Comparison of ENCODE assay signal across 8 cellular contexts in genomic region chr2:189179607-189179979, GRCh38. TPM values are rescaled to one million over a fixed set of nuclear protein-coding genes. Genes with fewer than 3 reads are reported as not detected.
A peak's percentile ranks its signal among the peaks of the same experiment; 100 is the strongest.
DNase-seq lines count a peak whose midpoint lies in the region; ATAC-seq, FAIRE-seq and TF ChIP-seq lines count a peak whose summit lies in the region.

TSS of gene COL5A2 (minus strand) at chr2:189179761. CDS start at chr2:189179604, 157 bp downstream.

- DNase-seq in LHCN-M2 (ENCODE audit: low read depth) (peak; percentile 94), choroid plexus epithelial cell (ENCODE audit: low read depth) (peak; percentile 98), kidney tubule cell (ENCODE audit: low spot score) (peak; percentile 12), HT-29 (ENCODE audit: low spot score) (no peak), GM12892 (ENCODE audit: insufficient read length) (no peak), NCI-H1092 treated with DMSO at 0.1 percent for 48 hours (lab: John Stamatoyannopoulos, UW) (no peak)

- ATAC-seq in HG03280 (IDR thresholded peaks at IDR 0.05; ENCODE audit: unreplicated experiment), result no peak

- no peak for FAIRE-seq in GM12892 (lab: Jason Lieb, UNC)

- no peak for TF ChIP-seq POLR2A in GM12892 (IDR thresholded peaks at IDR 0.05; ENCODE audit: low read depth, low read length)

- H3K4me3 ChIP-seq in choroid plexus epithelial cell (ENCODE audit: low read depth, low read length), result peak within 1 kb of the TSS; percentile 82

- TF ChIP-seq CTCF in choroid plexus epithelial cell (conservative IDR thresholded peaks at IDR 0.05; ENCODE audit: low read depth, low read length), result no peak
- no peak for TF ChIP-seq CTCF in subcutaneous adipose tissue (IDR thresholded peaks at IDR 0.05; ENCODE audit: low read depth)

RNA-seq across cellular contexts. Expression of gene COL5A2, which starts in this region (rescaled TPM):
- 187 TPM in 2 replicates for total RNA-seq in LHCN-M2 (2014; rRNA removed)
- polyA plus RNA-seq in LHCN-M2 (2012), result 95.8 TPM
- total RNA-seq in subcutaneous adipose tissue, result 100 to 1,000 TPM in 2 of 4 donors, 10 to 100 TPM in 2; 61.8 to 146 (median 97.2) TPM
- 0.21 TPM in 1 of 2 replicates, not detected in the other for total RNA-seq in HT-29 (2014; rRNA removed; shearing (Covaris generic))
- 0.25 TPM for polyA plus RNA-seq in GM12892 (2012; ENCODE audit: missing spikeins)

Comparison
In these comparisons a context has a peak if more than half of its experiments do, and no peak if none do; other contexts are left out.
1. RNA of gene COL5A2 (total RNA-seq): 187 TPM in LHCN-M2 and 61.8 to 146 TPM in subcutaneous adipose tissue; 0.21 TPM in HT-29; every median in the first group is over 10 times any median in the second.
2. DNase-seq: peak in LHCN-M2 (single experiment), choroid plexus epithelial cell (single experiment) and kidney tubule cell (single experiment); none in HT-29 (single experiment), GM12892 (single experiment) and NCI-H1092 treated with DMSO at 0.1 percent for 48 hours (single experiment).